ENCODE assay signal across 8 cellular contexts in genomic region chr14:35826218-35826951, GRCh38. TPM values are rescaled to one million over a fixed set of nuclear protein-coding genes. Genes with fewer than 3 reads are reported as not detected.
DNase-seq lines count a peak whose midpoint lies in the region; ATAC-seq and TF ChIP-seq lines count a peak whose summit lies in the region.

BRMS1L (plus strand) TSS chr14:35826338; CDS start chr14:35826517, 179 bp downstream.

- peak within 1 kb of the TSS; percentile 62 for H3K4ac ChIP-seq in trophoblast cell (ENCODE audit: low read depth, low read length)

- H3K4me2 ChIP-seq in trophoblast cell (ENCODE audit: low read length) = peak within 1 kb of the TSS; percentile 78

- H4K8ac ChIP-seq in trophoblast cell (ENCODE audit: low read depth, low read length) = peak within 1 kb of the TSS; percentile 96

- H3K9ac ChIP-seq in trophoblast cell (ENCODE audit: low read length) = peak within 1 kb of the TSS; percentile 93

- H3K27me3 ChIP-seq in adrenal gland (no peaks in the 10 kb centered on the region), heart left ventricle (no peaks in the 10 kb centered on the region), trophoblast cell (ENCODE audit: insufficient read depth, low read length) (no peaks in the 10 kb centered on the region), transverse colon (no peaks in the 10 kb centered on the region)

- peak within 1 kb of the TSS; percentile 92 for H3K18ac ChIP-seq in trophoblast cell (ENCODE audit: low read length)

- H3K9me3 ChIP-seq in adrenal gland (replicated peaks in 1 of 3) = no peaks in the 10 kb centered on the region
- no peaks in the 10 kb centered on the region for H3K9me3 ChIP-seq in heart left ventricle
- no peaks in the 10 kb centered on the region for H3K9me3 ChIP-seq in trophoblast cell (ENCODE audit: insufficient read depth, low read depth, low read length)
- no peaks in the 10 kb centered on the region for H3K9me3 ChIP-seq in transverse colon

- ATAC-seq in HG02852 (IDR thresholded peaks at IDR 0.05; ENCODE audit: unreplicated experiment) = peak; percentile 95
- peak; percentile 98 for ATAC-seq in heart left ventricle

- no peak within 1 kb of the TSS for H2BK12ac ChIP-seq in trophoblast cell (ENCODE audit: low read length)

- H3K4me3 ChIP-seq in adrenal gland (peak within 1 kb of the TSS; percentile 67 to 92 (median 72)), heart left ventricle (peak within 1 kb of the TSS; percentile 68 to 97 (median 81)), trophoblast cell (ENCODE audit: low read depth, low read length) (peak within 1 kb of the TSS; percentile 92), transverse colon (peak within 1 kb of the TSS; percentile 62 to 86 (median 84))

- H4K12ac ChIP-seq in trophoblast cell (ENCODE audit: low read depth, low read length) = peak within 1 kb of the TSS; percentile 93

- H3K23ac ChIP-seq in trophoblast cell (ENCODE audit: low read length) = no peak within 1 kb of the TSS

- H3K27ac ChIP-seq in adrenal gland (peak within 1 kb of the TSS; percentile 84 to 99 (median 98)), heart left ventricle (peak within 1 kb of the TSS; percentile 94 to 100 (median 97)), trophoblast cell (ENCODE audit: low read depth, low read length) (peak within 1 kb of the TSS; percentile 97), transverse colon (peak within 1 kb of the TSS; percentile 94 to 99 (median 98))

- WGBS in adrenal gland, 4 donors = 0 to 2% (median 0%) methylated on average over 33 to 70 of the region's 70 CpGs
- WGBS in heart left ventricle, 4 donors = 0% methylated on average over 23 to 70 of the region's 70 CpGs
- WGBS in trophoblast cell (ENCODE audit: extremely low coverage, insufficient coverage, insufficient read length) = no CpG with 5 or more reads among the region's 70 CpGs
- WGBS in transverse colon (ENCODE audit: low coverage in 1 of 2), 2 donors = 0% methylated on average over 58 of the region's 70 CpGs; no CpG with 5 or more reads in 1 of the 2 donors

- H3K79me2 ChIP-seq in trophoblast cell (ENCODE audit: control insufficient read depth, insufficient read depth, low read length, poor library complexity) = peaks cover 2% of the 10 kb centered on the region

- peak within 1 kb of the TSS; percentile 79 for H2BK120ac ChIP-seq in trophoblast cell (ENCODE audit: insufficient read depth, low read length, poor library complexity)

- H2AFZ ChIP-seq in trophoblast cell (ENCODE audit: insufficient read depth, low read length, poor library complexity) = peak within 1 kb of the TSS; percentile 86

- H3K14ac ChIP-seq in trophoblast cell (ENCODE audit: low read length) = peak within 1 kb of the TSS; percentile 96

- DNase-seq in GM13976 (ENCODE audit: low spot score) (peak; percentile 98), NCI-H1436 treated with DMSO at 0.1 percent for 48 hours (lab: John Stamatoyannopoulos, UW) (peak; percentile 93), T follicular helper cell (ENCODE audit: low read depth) (peak; percentile 95), adrenal gland (peak; percentile 97 to 99 (median 98)), heart left ventricle (peak; percentile 98 to 99 (median 99)), trophoblast cell (peak; percentile 99 to 100), transverse colon (peak; percentile 98)

- no peak for TF ChIP-seq EP300 in transverse colon (IDR thresholded peaks at IDR 0.05; ENCODE audit: low read depth)

- H3K4me1 ChIP-seq in adrenal gland (replicated peaks in 1 of 2) = peaks cover 5 to 22% of the 10 kb centered on the region in 2 donors
- peaks cover 0 to 14% (median 8%) of the 10 kb centered on the region in 12 donors for H3K4me1 ChIP-seq in heart left ventricle
- peaks cover 0 to 2% of the 10 kb centered on the region in 2 experiments for H3K4me1 ChIP-seq in trophoblast cell (ENCODE audit: control insufficient read depth in 1 of 2, insufficient read depth in 2 of 2, low read length in 2 of 2)
- H3K4me1 ChIP-seq in transverse colon = peaks cover 0 to 17% (median 6%) of the 10 kb centered on the region in 4 donors

- H3K36me3 ChIP-seq in adrenal gland (replicated peaks in 1 of 2) (no peaks in the 10 kb centered on the region), heart left ventricle (peaks cover 0 to 3% (median 1%) of the 10 kb centered on the region in 9 donors), trophoblast cell (ENCODE audit: control insufficient read depth in 1 of 2, insufficient read depth in 2 of 2, low read length in 2 of 2) (peaks cover 0 to under 1% of the 10 kb centered on the region in 2 experiments), transverse colon (peaks cover 0 to under 1% (median 0%) of the 10 kb centered on the region in 4 donors)

- H2AK5ac ChIP-seq in trophoblast cell (ENCODE audit: low read length) = peak within 1 kb of the TSS; percentile 70

- peaks cover 5% of the 10 kb centered on the region for H3K79me1 ChIP-seq in trophoblast cell (ENCODE audit: low read length)

- peak within 1 kb of the TSS; percentile 98 for H4K91ac ChIP-seq in trophoblast cell (ENCODE audit: low read depth, low read length)

- in situ Hi-C loops in GM13976 (cut with MboI; ENCODE audit: low sequenced_read_pairs, unreplicated experiment) (no loop called here), transverse colon (cut with MboI; ENCODE audit: low pct_ligation_motif_present in 1 of 4, low pct_unique_long_range_greater_than_20kb in 1 of 4, low sequenced_read_pairs in 3 of 4) (no loop called here)

- peak within 1 kb of the TSS; percentile 82 for H2BK5ac ChIP-seq in trophoblast cell (ENCODE audit: low read depth, low read length, poor library complexity)

- intact Hi-C loops in adrenal gland (cut with DNase I) = no loop called here
- intact Hi-C loops in heart left ventricle (cut with DNase I) = loop anchor here in 1 of 10 donors (10.0 kb wide), 2 partner anchors 498 to 952 kb away; partner anchors contain the start of genes BAZ1A and MBIP
- intact Hi-C loops in transverse colon (cut with DNase I; ENCODE audit: low total_unique reads) = no loop called here

- TF ChIP-seq CTCF in GM13976 (IDR thresholded peaks at IDR 0.05; ENCODE audit: borderline replicate concordance, control extremely low read depth, extremely low read depth, insufficient read depth, missing control alignments) (no peak), adrenal gland (IDR thresholded peaks at IDR 0.05) (peak in 2 of 6 experiments; percentile 12 to 26), heart left ventricle (IDR thresholded peaks at IDR 0.05) (peak in 6 of 12 donors; percentile 4 to 43 (median 27)), transverse colon (IDR thresholded peaks at IDR 0.05) (peak in 1 of 5 experiments; percentile 14)

- TF ChIP-seq POLR2A in adrenal gland (IDR thresholded peaks at IDR 0.05) = peak; percentile 87 to 89
- TF ChIP-seq POLR2A in heart left ventricle (IDR thresholded peaks at IDR 0.05) = peak; percentile 62 to 95
- peak; percentile 85 for TF ChIP-seq POLR2A in transverse colon (IDR thresholded peaks at IDR 0.05)

RNA-seq across cellular contexts. Expression of gene BRMS1L, which starts in this region (rescaled TPM):
- 10 to 100 TPM in 5 of 8 donors, 1 to 10 TPM in 3; 5.2 to 27.6 (median 11.7) TPM for total RNA-seq in adrenal gland
- 10 to 100 TPM in 1 of 3 donors, 1 to 10 TPM in 2; 4.3 to 23.2 (median 6.4) TPM for polyA plus RNA-seq in adrenal gland
- 10 to 100 TPM in 5 of 9 donors, 1 to 10 TPM in 4; 5.3 to 14.8 (median 11.2) TPM for total RNA-seq in heart left ventricle
- 10 to 100 TPM in 1 of 2 donors, 1 to 10 TPM in 1; 3.4 to 11.1 TPM for polyA plus RNA-seq in heart left ventricle
- 9.8 and 10.3 TPM in 2 replicates for polyA plus RNA-seq in trophoblast cell (2013)
- 1 to 10 TPM in 3 of 4 donors, under 1 TPM in 1; 1.00 to 4.6 (median 3.7) TPM for total RNA-seq in transverse colon

Comparison
In these comparisons a context has a peak if more than half of its experiments do, and no peak if none do; other contexts are left out.
1. Peak in every context shown above with its lines: DNase-seq, ATAC-seq, H3K4me3 ChIP-seq and H3K27ac ChIP-seq.